ENCODE assay signal across 8 cellular contexts in the genomic region with DNA sequence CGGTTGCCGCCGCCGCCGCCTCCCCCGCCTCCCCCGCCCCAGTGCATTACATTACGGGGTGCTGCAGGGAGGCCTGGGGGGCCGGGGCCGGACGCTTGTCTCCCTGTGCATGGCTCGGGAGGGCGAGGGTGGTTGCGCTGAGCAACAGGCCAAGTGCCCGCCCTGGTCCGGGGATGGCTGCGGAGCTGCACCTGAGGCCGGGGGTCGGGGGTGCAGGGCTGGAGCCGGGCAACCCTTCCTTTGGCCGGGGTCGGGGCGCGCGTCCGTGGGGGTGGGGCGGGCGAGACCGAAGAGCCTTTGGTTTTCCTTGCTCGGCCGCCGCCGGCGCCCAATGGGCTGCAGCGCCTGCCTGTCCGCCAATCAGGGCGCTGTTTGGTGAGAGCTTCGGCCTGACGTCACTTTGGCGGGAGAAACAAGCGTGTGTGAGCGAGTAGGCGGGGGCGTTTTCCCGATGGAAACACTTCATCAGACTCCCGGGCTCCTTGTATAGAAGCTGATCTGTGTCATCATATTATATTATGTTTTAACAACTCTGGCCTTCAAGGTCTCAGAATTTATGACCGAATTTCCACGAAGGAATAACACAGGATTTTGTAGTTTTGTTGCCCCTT. TPM values are rescaled to one million over a fixed set of nuclear protein-coding genes. Genes with fewer than 3 reads are reported as not detected.
A peak's percentile ranks its signal among the peaks of the same experiment; 100 is the strongest.
DNase-seq lines count a peak whose midpoint lies in the region; ATAC-seq and TF ChIP-seq lines count a peak whose summit lies in the region.

No MANE protein-coding gene starts in this region.

- no peaks in the 10 kb centered on the region for H3K27me3 ChIP-seq in RWPE2 (ENCODE audit: insufficient read depth, poor library complexity, severe bottlenecking)

- peaks cover 18% of the 10 kb centered on the region for H3K4me1 ChIP-seq in RWPE2 (ENCODE audit: insufficient read depth, poor library complexity, severe bottlenecking)

- peak overlapping the region; percentile 94 for H3K4me3 ChIP-seq in RWPE2 (ENCODE audit: severe bottlenecking)
- H3K4me3 ChIP-seq in fibroblast of the aortic adventitia (ENCODE audit: low read depth, low read length) = peak overlapping the region; percentile 75

- DNase-seq in DMS153 treated with DMSO at 0.1 percent for 48 hours (lab: John Stamatoyannopoulos, UW; ENCODE audit: unreplicated experiment) (peak; percentile 80), GOT3 (lab: John Stamatoyannopoulos, UW) (peak; percentile 78), LoVo (ENCODE audit: low spot score) (peak; percentile 90), RWPE2 (ENCODE audit: low spot score) (peak; percentile 96), fibroblast of the aortic adventitia (ENCODE audit: low read depth) (peak; percentile 90)
- peak; percentile 81 for DNase-seq in activated T-helper 9 cell treated with anti-CD3 and anti-CD28 coated beads, Interleukin-2, amount 50 U/mL, for 16 hours (ENCODE audit: low read depth)
- peak; percentile 63 to 89 (median 76) for DNase-seq in naive thymus-derived CD8-positive, alpha-beta T cell
- DNase-seq in stimulated activated effector memory CD8-positive, alpha-beta T cell treated with anti-CD3 and anti-CD28 coated beads, Interleukin-12 subunit alpha, Interleukin-12 subunit beta, amount 100 ng/mL, for 72 hours (ENCODE audit: low spot score in 2 of 2) = peak; percentile 70 to 93

- no peaks in the 10 kb centered on the region for H3K36me3 ChIP-seq in RWPE2 (ENCODE audit: low read depth)

- H3K9me3 Mint-ChIP-seq in naive thymus-derived CD8-positive, alpha-beta T cell = no peaks in the 10 kb centered on the region
- H3K9me3 Mint-ChIP-seq in stimulated activated effector memory CD8-positive, alpha-beta T cell treated with anti-CD3 and anti-CD28 coated beads, Interleukin-12 subunit alpha, Interleukin-12 subunit beta, amount 100 ng/mL, for 72 hours = no peaks in the 10 kb centered on the region

- peak overlapping the region; percentile 75 to 99 (median 96) for H3K4me3 Mint-ChIP-seq in naive thymus-derived CD8-positive, alpha-beta T cell
- H3K4me3 Mint-ChIP-seq in stimulated activated effector memory CD8-positive, alpha-beta T cell treated with anti-CD3 and anti-CD28 coated beads, Interleukin-12 subunit alpha, Interleukin-12 subunit beta, amount 100 ng/mL, for 72 hours = peak overlapping the region; percentile 93

- peaks cover 0 to 14% (median 0%) of the 10 kb centered on the region in 3 donors for H3K36me3 Mint-ChIP-seq in naive thymus-derived CD8-positive, alpha-beta T cell
- peaks cover 54% of the 10 kb centered on the region for H3K36me3 Mint-ChIP-seq in stimulated activated effector memory CD8-positive, alpha-beta T cell treated with anti-CD3 and anti-CD28 coated beads, Interleukin-12 subunit alpha, Interleukin-12 subunit beta, amount 100 ng/mL, for 72 hours

- peaks cover 0 to 1% (median 0%) of the 10 kb centered on the region in 5 donors for H3K27me3 Mint-ChIP-seq in naive thymus-derived CD8-positive, alpha-beta T cell

- peak; percentile 68 for ATAC-seq in RWPE2 (ENCODE audit: low read depth)
- ATAC-seq in naive thymus-derived CD8-positive, alpha-beta T cell = peak; percentile 61 to 66
- peak; percentile 71 for ATAC-seq in stimulated activated effector memory CD8-positive, alpha-beta T cell treated with anti-CD3 and anti-CD28 coated beads, Interleukin-12 subunit alpha, Interleukin-12 subunit beta, amount 100 ng/mL, for 72 hours

- POLR2A ChIA-PET in naive thymus-derived CD8-positive, alpha-beta T cell (lab: Charles Lee) = interaction anchor here (0.8 to 3.6 kb wide), 5 partner anchors 12 to 59 kb away, joined by 3 to 27 read pairs (median 4); a partner anchor contains a TSS

- peaks cover 7 to 45% (median 27%) of the 10 kb centered on the region in 4 donors for H3K4me1 Mint-ChIP-seq in naive thymus-derived CD8-positive, alpha-beta T cell
- H3K4me1 Mint-ChIP-seq in stimulated activated effector memory CD8-positive, alpha-beta T cell treated with anti-CD3 and anti-CD28 coated beads, Interleukin-12 subunit alpha, Interleukin-12 subunit beta, amount 100 ng/mL, for 72 hours = peaks cover 37% of the 10 kb centered on the region

- H3K27ac Mint-ChIP-seq in naive thymus-derived CD8-positive, alpha-beta T cell = peak overlapping the region; percentile 60 to 99 (median 96)
- H3K27ac Mint-ChIP-seq in stimulated activated effector memory CD8-positive, alpha-beta T cell treated with anti-CD3 and anti-CD28 coated beads, Interleukin-12 subunit alpha, Interleukin-12 subunit beta, amount 100 ng/mL, for 72 hours = peak overlapping the region; percentile 94

- H3K9me3 ChIP-seq in RWPE2 (ENCODE audit: severe bottlenecking) = no peaks in the 10 kb centered on the region

- peak overlapping the region; percentile 60 for H3K27ac ChIP-seq in RWPE2 (ENCODE audit: poor library complexity, severe bottlenecking)

- TF ChIP-seq CTCF in RWPE2 (IDR thresholded peaks at IDR 0.05; ENCODE audit: poor library complexity, severe bottlenecking) (no peak), fibroblast of the aortic adventitia (IDR thresholded peaks at IDR 0.05; ENCODE audit: insufficient read depth, low read length) (no peak)

RNA-seq across cellular contexts. Expression of a gene that starts 1.0 kb away (rescaled TPM):
- total RNA-seq in fibroblast of the aortic adventitia (ENCODE audit: low replicate concordance) = 7.4 and 19.4 TPM in 2 replicates
- total RNA-seq in naive thymus-derived CD8-positive, alpha-beta T cell = 10 to 100 TPM; 33.4 to 34.3 TPM
- polyA plus RNA-seq in naive thymus-derived CD8-positive, alpha-beta T cell = 1 to 10 TPM; 2.6 to 3.4 (median 3.2) TPM

RNA-seq across cellular contexts. Expression of a gene that starts 48.7 kb away (rescaled TPM):
- 21.6 and 31.7 TPM in 2 replicates for total RNA-seq in fibroblast of the aortic adventitia (ENCODE audit: low replicate concordance)
- total RNA-seq in naive thymus-derived CD8-positive, alpha-beta T cell = 10 to 100 TPM; 59.2 to 62.8 TPM
- 10 to 100 TPM; 16.8 to 26.9 (median 22.2) TPM for polyA plus RNA-seq in naive thymus-derived CD8-positive, alpha-beta T cell

RNA-seq across cellular contexts. Expression of a gene that starts 58.9 kb away (rescaled TPM):
- 27.6 and 43.9 TPM in 2 replicates for total RNA-seq in fibroblast of the aortic adventitia (ENCODE audit: low replicate concordance)
- 100 to 1,000 TPM; 113 to 114 TPM for total RNA-seq in naive thymus-derived CD8-positive, alpha-beta T cell
- 1 to 10 TPM; 3.2 to 7.1 (median 5.5) TPM for polyA plus RNA-seq in naive thymus-derived CD8-positive, alpha-beta T cell

Comparison
In these comparisons a context has a peak if more than half of its experiments do, and no peak if none do; other contexts are left out.
1. Peak in every context shown above with its lines: DNase-seq, ATAC-seq, H3K4me3 ChIP-seq and H3K27ac ChIP-seq.